In the genomic region with DNA sequence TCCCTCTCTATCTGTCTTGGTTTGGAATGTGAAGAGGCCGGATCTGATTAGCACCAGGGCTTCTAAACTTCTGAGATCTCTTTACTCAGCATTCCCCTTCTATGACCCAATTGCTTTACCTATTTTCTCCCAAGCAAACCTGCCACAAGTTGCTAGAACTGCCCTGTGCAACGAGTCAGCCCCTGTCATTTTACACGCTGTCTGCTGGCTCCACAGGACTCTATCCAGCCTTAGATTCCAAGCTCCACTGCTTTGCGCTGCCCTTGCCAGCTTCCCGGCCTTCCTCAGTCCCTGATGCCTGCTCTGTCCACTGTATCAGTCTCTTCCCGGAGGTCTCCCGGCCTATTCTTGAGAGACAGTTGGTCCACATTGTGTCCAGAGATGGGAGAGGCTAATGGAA, we compare ENCODE assay signal across 20 cellular contexts.
"Had no signal": no experiment of that assay in that cellular context is flagged by ENCODE, and none has a peak within 500 bp of the region (broad histone marks: within the 10 kb centered on the region; RNA-seq: fewer than 3 reads in every experiment).

No MANE protein-coding gene starts in this region.

- H3K4me1 ChIP-seq: body of pancreas, left lung, sigmoid colon, upper lobe of right lung had no signal

- H3K9me3 ChIP-seq: body of pancreas, left lung, sigmoid colon, upper lobe of right lung had no signal

- H3K9me3 Mint-ChIP-seq: activated naive CD4-positive, alpha-beta T cell treated with anti-CD3 and anti-CD28 coated beads, Interleukin-2, amount 50 U/mL, for 24 hours; activated T-helper 1 cell treated with anti-CD3 and anti-CD28 coated beads, Interleukin-12 subunit alpha, Interleukin-12 subunit beta, Interleukin-2, Interleukin-4 antibody, amounts not matched to agents 30 ng/mL and 10 ng/mL and 1 ng/mL, durations not matched to agents 14 hours and 24 hours and 36 hours had no signal

- H3K27me3 Mint-ChIP-seq: activated naive CD4-positive, alpha-beta T cell treated with anti-CD3 and anti-CD28 coated beads, Interleukin-2, amount 50 U/mL, for 24 hours had no signal

- H3K27ac Mint-ChIP-seq: activated CD8-positive, alpha-beta T cell treated with anti-CD3 and anti-CD28 coated beads, Interleukin-2, amount 10 ng/mL, durations not matched to agents 7 days and 5 days; activated naive CD4-positive, alpha-beta T cell treated with anti-CD3 and anti-CD28 coated beads, Interleukin-2, amount 50 U/mL, for 24 hours; activated T-helper 1 cell treated with anti-CD3 and anti-CD28 coated beads, Interleukin-12 subunit alpha, Interleukin-12 subunit beta, Interleukin-2, Interleukin-4 antibody, amounts not matched to agents 30 ng/mL and 10 ng/mL and 1 ng/mL, durations not matched to agents 14 hours and 24 hours and 36 hours; natural killer cell had no signal

- H3K27me3 ChIP-seq: body of pancreas, left lung, sigmoid colon, upper lobe of right lung had no signal

- H3K4me1 Mint-ChIP-seq: activated naive CD4-positive, alpha-beta T cell treated with anti-CD3 and anti-CD28 coated beads, Interleukin-2, amount 50 U/mL, for 24 hours had no signal

- H3K36me3 ChIP-seq: left lung, sigmoid colon, upper lobe of right lung had no signal

- DNase-seq: activated CD4-positive, alpha-beta T cell treated with anti-CD3 and anti-CD28 coated beads for 1 hour; activated CD4-positive, alpha-beta T cell treated with anti-CD3 and anti-CD28 coated beads, Interleukin-2, amount 50 U/mL, for 1 hour; activated CD8-positive, alpha-beta T cell treated with anti-CD3 and anti-CD28 coated beads, Interleukin-2, amount 10 ng/mL, durations not matched to agents 7 days and 5 days; activated gamma-delta T cell; amniotic stem cell; body of pancreas; caudate nucleus; effector memory CD4-positive, alpha-beta T cell; foreskin melanocyte; left lung; midbrain; natural killer cell; sigmoid colon; stimulated activated CD4-positive, alpha-beta T cell treated with anti-CD3 and anti-CD28 coated beads, Interleukin-4, amount 100 ng/mL, for 24 hours; stimulated activated naive CD4-positive, alpha-beta T cell treated with Interleukin-2 at 50 U/mL for 16 hours; T-helper 1 cell; T-helper 9 cell; upper lobe of right lung had no signal

- H3K36me3 Mint-ChIP-seq: activated naive CD4-positive, alpha-beta T cell treated with anti-CD3 and anti-CD28 coated beads, Interleukin-2, amount 50 U/mL, for 24 hours; natural killer cell had no signal

- H3K27ac ChIP-seq: body of pancreas, left lung, sigmoid colon, upper lobe of right lung had no signal

- ATAC-seq: activated CD8-positive, alpha-beta T cell treated with anti-CD3 and anti-CD28 coated beads, Interleukin-2, amount 10 ng/mL, durations not matched to agents 7 days and 5 days; body of pancreas; left lung; natural killer cell; upper lobe of right lung had no signal

- H3K4me3 ChIP-seq: body of pancreas, left lung, sigmoid colon, upper lobe of right lung had no signal

- H3K4me3 Mint-ChIP-seq: activated CD8-positive, alpha-beta T cell treated with anti-CD3 and anti-CD28 coated beads, Interleukin-2, amount 10 ng/mL, durations not matched to agents 7 days and 5 days; activated naive CD4-positive, alpha-beta T cell treated with anti-CD3 and anti-CD28 coated beads, Interleukin-2, amount 50 U/mL, for 24 hours; activated T-helper 1 cell treated with anti-CD3 and anti-CD28 coated beads, Interleukin-12 subunit alpha, Interleukin-12 subunit beta, Interleukin-2, Interleukin-4 antibody, amounts not matched to agents 30 ng/mL and 10 ng/mL and 1 ng/mL, durations not matched to agents 14 hours and 24 hours and 36 hours; natural killer cell had no signal
